8 cellular contexts compared by ENCODE assay signal in the genomic region with DNA sequence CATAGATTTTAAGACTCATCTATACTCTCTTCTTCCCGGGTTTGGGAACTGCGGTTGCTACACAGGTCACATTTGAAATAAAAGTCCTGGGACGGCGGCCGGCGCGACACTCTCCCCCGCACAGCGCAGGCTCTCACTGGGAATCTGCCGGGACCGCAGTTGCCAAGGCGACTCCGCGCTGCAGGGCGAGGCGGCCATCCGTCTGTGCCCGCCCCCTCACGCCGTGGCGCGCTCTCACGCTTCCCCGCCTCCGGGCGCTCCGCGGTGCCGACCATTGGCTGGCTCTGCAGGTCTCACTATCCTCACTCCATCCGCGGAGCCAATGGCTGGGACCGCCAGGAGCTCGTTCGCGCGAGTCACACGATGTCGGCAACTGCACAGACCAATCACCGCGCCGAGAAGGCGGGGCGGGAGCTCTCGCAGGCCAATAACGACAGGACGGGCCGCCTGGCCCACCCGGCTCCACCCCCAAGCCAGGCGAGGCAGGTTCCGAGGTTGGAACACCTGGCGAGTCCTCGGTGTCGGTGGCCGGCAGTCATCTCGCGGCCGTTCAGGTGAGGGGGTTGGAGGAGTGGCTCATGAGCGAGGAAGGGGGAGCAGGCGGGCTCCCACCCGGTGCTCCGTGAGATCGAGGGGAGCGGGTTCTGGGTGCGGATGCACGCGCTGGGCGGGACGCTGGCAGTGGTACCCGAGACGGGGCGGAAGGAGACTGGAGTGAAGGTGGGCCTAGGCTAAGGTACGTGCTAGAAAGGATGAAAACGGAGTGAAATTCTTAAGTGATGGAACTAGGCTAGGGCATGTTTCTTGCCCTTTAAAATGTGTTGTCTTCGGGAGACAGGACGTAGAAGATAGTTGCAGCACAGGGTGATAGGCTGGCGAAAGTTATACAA. TPM values are rescaled to one million over a fixed set of nuclear protein-coding genes. Genes with fewer than 3 reads are reported as not detected.
DNase-seq lines count a peak whose midpoint lies in the region; ATAC-seq and TF ChIP-seq lines count a peak whose summit lies in the region.

A gene (plus strand): TSS at position 459 of the 890 bp plus-strand sequence. CDS start 5,702 bp downstream, outside the sequence.

- ATAC-seq in GM21360 (IDR thresholded peaks at IDR 0.05; ENCODE audit: unreplicated experiment) (peak; percentile 99), lung (ENCODE audit: insufficient read depth, low FRiP score) (peak; percentile 98)

- H3K9me3 ChIP-seq in effector memory CD4-positive, alpha-beta T cell (ENCODE audit: control insufficient read depth, low read length): no peaks in the 10 kb centered on the region
- H3K9me3 ChIP-seq in lung (ENCODE audit: control insufficient read depth in 2 of 2, insufficient read depth in 1 of 2, low read length in 1 of 2): peaks cover 0 to 1% of the 10 kb centered on the region in 2 donors

- no peaks in the 10 kb centered on the region for H3K36me3 ChIP-seq in effector memory CD4-positive, alpha-beta T cell (ENCODE audit: control insufficient read depth, insufficient read depth, low read length)
- H3K36me3 ChIP-seq in lung (ENCODE audit: control insufficient read depth in 2 of 2, insufficient read depth in 2 of 2, low read length in 2 of 2): peaks cover 0 to 2% of the 10 kb centered on the region in 2 donors

- DNase-seq in COLO829 (ENCODE audit: low spot score) (peak; percentile 97), HT-29 (ENCODE audit: low spot score) (peak; percentile 94), lung (ENCODE audit: low spot score) (peak; percentile 99)
- peak; percentile 96 for DNase-seq in NK-92 treated with Interleukin-12 subunit alpha and Interleukin-12 subunit beta, amount 100 ng/mL, for 24 hours (lab: John Stamatoyannopoulos, UW)
- DNase-seq in activated CD8-positive, alpha-beta memory T cell treated with anti-CD3 and anti-CD28 coated beads for 24 hours: peak; percentile 97
- DNase-seq in effector memory CD4-positive, alpha-beta T cell: peak; percentile 94 to 98 (median 97)
- peak; percentile 90 to 98 (median 96) for DNase-seq in stimulated activated CD4-positive, alpha-beta T cell treated with anti-CD3 and anti-CD28 coated beads, TNF-alpha, amount 100 ng/mL, for 4 hours (ENCODE audit: low read depth in 3 of 3)

- H3K27me3 ChIP-seq in effector memory CD4-positive, alpha-beta T cell (replicated peaks; ENCODE audit: control insufficient read depth, insufficient read depth, low read length, poor library complexity, severe bottlenecking): no peaks in the 10 kb centered on the region
- H3K27me3 ChIP-seq in lung (ENCODE audit: control insufficient read depth, insufficient read depth): no peaks in the 10 kb centered on the region

- H3K4me1 ChIP-seq in effector memory CD4-positive, alpha-beta T cell (ENCODE audit: control insufficient read depth, insufficient read depth, low read length, poor library complexity, severe bottlenecking): peaks cover 8% of the 10 kb centered on the region
- peaks cover 3 to 14% of the 10 kb centered on the region in 2 donors for H3K4me1 ChIP-seq in lung (ENCODE audit: control insufficient read depth in 2 of 2, insufficient read depth in 2 of 2, low read length in 2 of 2)

- peak within 1 kb of the TSS; percentile 84 for H3K4me3 ChIP-seq in effector memory CD4-positive, alpha-beta T cell (ENCODE audit: insufficient read depth, low read depth, low read length, poor library complexity, severe bottlenecking)
- peak within 1 kb of the TSS; percentile 69 for H3K4me3 ChIP-seq in lung

- TF ChIP-seq CTCF in lung (IDR thresholded peaks at IDR 0.05; ENCODE audit: control extremely low read depth, extremely low read depth): no peak

- 0% methylated on average over 75 to 76 of the region's 76 CpGs for WGBS in lung, 2 donors

- peak within 1 kb of the TSS; percentile 71 for H3K27ac ChIP-seq in effector memory CD4-positive, alpha-beta T cell (ENCODE audit: insufficient read depth, low read length, poor library complexity, severe bottlenecking)
- H3K27ac ChIP-seq in lung (ENCODE audit: low read depth in 1 of 2, low read length in 1 of 2): peak within 1 kb of the TSS; percentile 66 to 68

RNA-seq across cellular contexts. Expression of the gene that starts here (rescaled TPM):
- 24.5 and 39.6 TPM in 2 replicates for total RNA-seq in HT-29 (2014; rRNA removed; shearing (Covaris generic))
- total RNA-seq in lung: 100 to 1,000 TPM; 135 to 257 TPM
- polyA plus RNA-seq in lung: 100 to 1,000 TPM; 164 to 186 TPM

Comparison
In these comparisons a context has a peak if more than half of its experiments do, and no peak if none do; other contexts are left out.
1. Peak in every context shown above with its lines: DNase-seq, ATAC-seq, H3K4me3 ChIP-seq and H3K27ac ChIP-seq.